13 cellular contexts compared by ENCODE assay signal in genomic region chr20:24741673-24742072, GRCh38.
DNase-seq lines count a peak whose midpoint lies in the region; ATAC-seq and TF ChIP-seq lines count a peak whose summit lies in the region.
"Had no signal": no experiment of that assay in that cellular context is flagged by ENCODE, and none has a peak within 500 bp of the region (broad histone marks: within the 10 kb centered on the region; RNA-seq: fewer than 3 reads in every experiment).

No MANE protein-coding gene starts in this region.

- no peak for TF ChIP-seq CTCF in right atrium auricular region (IDR thresholded peaks at IDR 0.05)
- TF ChIP-seq CTCF in lung (IDR thresholded peaks at IDR 0.05; ENCODE audit: control extremely low read depth, extremely low read depth) = no peak
- no peak for TF ChIP-seq CTCF in A673 (conservative IDR thresholded peaks at IDR 0.05; ENCODE audit: low read depth, low read length)

- POLR2A ChIA-PET in A673 (lab: Charles Lee; ENCODE audit: low non-redundant PET) = no interaction called here

- BruUV-seq in A673 (replicated peaks; lab: Mats Ljungman, UMichigan) = no TSS peak

- DNase-seq in right atrium auricular region (ENCODE audit: low spot score) (peak; percentile 38), right cardiac atrium (no peak), lung (ENCODE audit: low spot score) (peak; percentile 22), NCI-H1436 treated with DMSO at 0.1 percent for 48 hours (lab: John Stamatoyannopoulos, UW) (no peak), A673 (ENCODE audit: low spot score) (no peak), COLO668 (lab: John Stamatoyannopoulos, UW; ENCODE audit: unreplicated experiment) (no peak)
- peak; percentile 50 for DNase-seq in Jurkat, Clone E6-1 (ENCODE audit: low read depth, low spot score)
- DNase-seq: BE2C, GF-D8, GOT3 had no signal

- H3K4me3 ChIP-seq in right atrium auricular region (no peak overlapping the region), right cardiac atrium (ENCODE audit: low read length) (no peak overlapping the region), lung (no peak overlapping the region), A673 (ENCODE audit: low read depth, low read length, poor library complexity, severe bottlenecking) (no peak overlapping the region)
- no peak overlapping the region for H3K4me3 ChIP-seq in Jurkat, Clone E6-1 (ENCODE audit: low read length)
- H3K4me3 ChIP-seq: HAP-1 had no signal

- H3K27ac ChIP-seq in right atrium auricular region = no peak overlapping the region
- no peak overlapping the region for H3K27ac ChIP-seq in right cardiac atrium (ENCODE audit: low read length)
- no peak overlapping the region for H3K27ac ChIP-seq in lung (ENCODE audit: low read depth in 1 of 2, low read length in 1 of 2)
- no peak overlapping the region for H3K27ac ChIP-seq in A673 (ENCODE audit: low read depth, low read length, poor library complexity, severe bottlenecking)

- intact Hi-C loops in right cardiac atrium (cut with DNase I) (no loop called here), A673 (cut with micrococcal nuclease; ENCODE audit: unreplicated experiment) (no loop called here)

- H3K27me3 ChIP-seq in right atrium auricular region (no peaks in the 10 kb centered on the region), right cardiac atrium (ENCODE audit: control insufficient read depth, insufficient read depth) (no peaks in the 10 kb centered on the region), lung (ENCODE audit: control insufficient read depth, insufficient read depth) (no peaks in the 10 kb centered on the region), A673 (replicated peaks; ENCODE audit: insufficient read depth, low read depth, low read length, poor library complexity) (no peaks in the 10 kb centered on the region)
- H3K27me3 ChIP-seq: BE2C had no signal

- H3K9me3 ChIP-seq in right atrium auricular region (no peaks in the 10 kb centered on the region), right cardiac atrium (ENCODE audit: control insufficient read depth, low read length) (no peaks in the 10 kb centered on the region), lung (ENCODE audit: control insufficient read depth in 2 of 2, insufficient read depth in 1 of 2, low read length in 1 of 2) (no peaks in the 10 kb centered on the region), A673 (ENCODE audit: low read depth, low read length, poor library complexity, severe bottlenecking) (no peaks in the 10 kb centered on the region)
- H3K9me3 ChIP-seq: BE2C, Caco-2, HAP-1 had no signal

- CTCF ChIA-PET in A673 (lab: Charles Lee) = no interaction called here

- WGBS in right cardiac atrium = 92% methylated on average over 9 of the region's 9 CpGs
- WGBS in lung, 2 donors = 88 to 95% methylated on average over 9 of the region's 9 CpGs

- no peaks in the 10 kb centered on the region for H3K4me1 ChIP-seq in right atrium auricular region
- no peaks in the 10 kb centered on the region for H3K4me1 ChIP-seq in right cardiac atrium (ENCODE audit: control insufficient read depth, insufficient read depth, low read length)
- H3K4me1 ChIP-seq in lung (ENCODE audit: control insufficient read depth in 2 of 2, insufficient read depth in 2 of 2, low read length in 2 of 2) = peaks cover 0 to 2% of the 10 kb centered on the region in 2 donors
- H3K4me1 ChIP-seq in A673 (ENCODE audit: insufficient read depth, low read length, poor library complexity, severe bottlenecking) = peaks cover 9% of the 10 kb centered on the region
- H3K4me1 ChIP-seq: BE2C, Caco-2, HAP-1 had no signal

- H3K36me3 ChIP-seq in right atrium auricular region = no peaks in the 10 kb centered on the region
- H3K36me3 ChIP-seq in lung (ENCODE audit: control insufficient read depth in 2 of 2, insufficient read depth in 2 of 2, low read length in 2 of 2) = no peaks in the 10 kb centered on the region
- H3K36me3 ChIP-seq in A673 (ENCODE audit: insufficient read depth, low read length, poor library complexity, severe bottlenecking) = no peaks in the 10 kb centered on the region
- H3K36me3 ChIP-seq: BE2C, HAP-1 had no signal

- ATAC-seq in right cardiac atrium = no peak
- ATAC-seq in lung (ENCODE audit: insufficient read depth, low FRiP score) = no peak
- ATAC-seq: CD8-positive, alpha-beta T cell had no signal

Comparison
In these comparisons a context has a peak if more than half of its experiments do, and no peak if none do; other contexts are left out.
1. DNase-seq: peak in right atrium auricular region (single experiment), Jurkat, Clone E6-1 (single experiment) and lung (single experiment); none in right cardiac atrium (0 of 3), NCI-H1436 treated with DMSO at 0.1 percent for 48 hours (single experiment), A673 (single experiment) and COLO668 (single experiment).